In the genomic region with DNA sequence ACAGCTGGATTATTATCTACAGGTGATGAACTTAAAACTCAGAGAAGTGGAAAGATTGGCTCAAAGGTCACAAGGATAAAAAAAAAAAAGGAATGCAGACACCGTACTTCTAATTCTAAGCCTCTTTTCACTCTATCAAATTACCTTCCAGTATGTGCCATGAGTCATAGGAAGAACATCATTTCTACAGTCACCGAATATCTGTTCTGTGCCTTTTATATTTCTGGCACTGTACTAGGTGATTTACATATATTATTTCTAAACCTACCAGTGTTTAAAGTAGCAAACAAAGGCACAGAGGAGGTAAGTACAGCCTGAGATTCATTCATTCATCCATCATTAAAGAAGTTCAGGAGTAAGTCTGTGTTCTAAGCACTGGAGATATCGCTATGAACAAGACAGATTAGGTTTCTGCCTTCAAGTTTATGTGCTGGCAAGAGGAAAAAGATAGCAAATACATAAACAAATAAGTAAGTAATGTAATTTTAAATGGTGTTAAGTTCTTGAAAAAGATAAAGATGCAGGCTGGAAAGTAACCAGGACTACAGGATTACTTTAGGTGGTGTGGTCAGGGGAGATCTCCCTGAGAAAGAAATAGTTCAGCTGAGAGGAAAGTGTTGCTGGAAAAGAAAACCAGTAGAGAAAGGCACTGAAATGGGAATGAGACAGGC, we compare ENCODE assay signal across 14 cellular contexts.
DNase-seq lines count a peak whose midpoint lies in the region; ATAC-seq and TF ChIP-seq lines count a peak whose summit lies in the region.
"Had no signal": no experiment of that assay in that cellular context is flagged by ENCODE, and none has a peak within 500 bp of the region (broad histone marks: within the 10 kb centered on the region; RNA-seq: fewer than 3 reads in every experiment).

No MANE protein-coding gene starts in this region.

- TF ChIP-seq POLR2A in thyroid gland (IDR thresholded peaks at IDR 0.05) = no peak

- H3K79me2 ChIP-seq in PC-3 (ENCODE audit: low read length) = no peaks in the 10 kb centered on the region

- H4K20me1 ChIP-seq in PC-3 (ENCODE audit: low read length) = no peaks in the 10 kb centered on the region

- DNase-seq in EH (ENCODE audit: low read depth) = peak; percentile 59
- peak; percentile 70 for DNase-seq in PC-3
- peak; percentile 60 for DNase-seq in epithelial cell of esophagus (ENCODE audit: low read depth)
- DNase-seq in omental fat pad (ENCODE audit: low spot score) = no peak
- no peak for DNase-seq in effector CD8-positive, alpha-beta T cell (lab: John Stamatoyannopoulos, UW)
- no peak for DNase-seq in head of caudate nucleus
- no peak for DNase-seq in thyroid gland
- DNase-seq in stimulated activated naive CD8-positive, alpha-beta T cell treated with anti-CD3 and anti-CD28 coated beads, Interleukin-15, Interleukin-2, amounts not matched to agents 100 U/mL and 50 U/mL, for 24 hours = no peak
- DNase-seq: activated CD8-positive, alpha-beta memory T cell treated with anti-CD3 and anti-CD28 coated beads, Interleukin-2, amount 10 ng/mL, durations not matched to agents 7 days and 5 days; mesendoderm; NCI-H1092; NCI-H446; stimulated activated naive CD4-positive, alpha-beta T cell treated with Interleukin-2 at 50 U/mL for 16 hours had no signal

- POLR2A ChIA-PET in PC-3 (lab: Charles Lee; ENCODE audit: unreplicated experiment) = no interaction called here

- no peaks in the 10 kb centered on the region for H3K9me2 ChIP-seq in PC-3 (replicated peaks; ENCODE audit: low read length)

- H3K27me3 ChIP-seq in PC-3 (ENCODE audit: low read length) = no peaks in the 10 kb centered on the region
- H3K27me3 ChIP-seq in thyroid gland = no peaks in the 10 kb centered on the region

- TF ChIP-seq CTCF in PC-3 (conservative IDR thresholded peaks at IDR 0.05; ENCODE audit: low read depth, low read length) (no peak), epithelial cell of esophagus (IDR thresholded peaks at IDR 0.05; ENCODE audit: insufficient read depth, low read depth, low read length, missing control alignments) (no peak), omental fat pad (IDR thresholded peaks at IDR 0.05) (no peak), thyroid gland (IDR thresholded peaks at IDR 0.05) (no peak)

- ATAC-seq in PC-3 = peak; percentile 63
- peak; percentile 62 for ATAC-seq in omental fat pad (ENCODE audit: low FRiP score)
- no peak for ATAC-seq in stimulated activated naive CD8-positive, alpha-beta T cell treated with anti-CD3 and anti-CD28 coated beads, Interleukin-15, Interleukin-2, amounts not matched to agents 100 U/mL and 50 U/mL, for 24 hours
- ATAC-seq: activated CD8-positive, alpha-beta memory T cell treated with anti-CD3 and anti-CD28 coated beads, Interleukin-2, amount 10 ng/mL, durations not matched to agents 7 days and 5 days; Right ventricle myocardium inferior had no signal

- H3K36me3 ChIP-seq in PC-3 (ENCODE audit: low read depth, low read length) (no peaks in the 10 kb centered on the region), thyroid gland (no peaks in the 10 kb centered on the region)

- H3K9me3 ChIP-seq in PC-3 (ENCODE audit: low read length) = no peaks in the 10 kb centered on the region
- H3K9me3 ChIP-seq in thyroid gland = no peaks in the 10 kb centered on the region

- WGBS in thyroid gland, 2 donors = 80 to 87% methylated on average over 3 of the region's 3 CpGs

- H3K4me2 ChIP-seq in PC-3 (ENCODE audit: low read length) = peak overlapping the region; percentile 27; the same call in 1 of the 2 replicates

- BruUV-seq in PC-3 (replicated peaks; lab: Mats Ljungman, UMichigan) = no TSS peak

- H3K27ac ChIP-seq in PC-3 (ENCODE audit: low read length) = peak overlapping the region; percentile 11; the same call in 1 of the 2 replicates
- no peak overlapping the region for H3K27ac ChIP-seq in thyroid gland

- intact Hi-C loops in PC-3 (cut with micrococcal nuclease) = no loop called here
- intact Hi-C loops in head of caudate nucleus (cut with DNase I) = no loop called here
- intact Hi-C loops in thyroid gland (cut with DNase I) = no loop called here

- H3F3A ChIP-seq in PC-3 (ENCODE audit: low read length, unreplicated experiment) = peaks cover 3% of the 10 kb centered on the region

- CTCF ChIA-PET in PC-3 (lab: Charles Lee) = no interaction called here

- no peak overlapping the region for H3K4me3 ChIP-seq in PC-3 (ENCODE audit: low read length)
- H3K4me3 ChIP-seq in epithelial cell of esophagus (ENCODE audit: low read length) = no peak overlapping the region
- H3K4me3 ChIP-seq in thyroid gland (replicated peaks in 1 of 3) = no peak overlapping the region

- H2AFZ ChIP-seq in PC-3 (ENCODE audit: low read length) = no peak overlapping the region

- H3K4me1 ChIP-seq in PC-3 (ENCODE audit: insufficient read depth, low read length) = peaks cover 55% of the 10 kb centered on the region
- H3K4me1 ChIP-seq in thyroid gland = peaks cover 17 to 18% of the 10 kb centered on the region in 2 donors

- H3K9ac ChIP-seq in PC-3 (ENCODE audit: low read length) = no peak overlapping the region

Comparison
In these comparisons a context has a peak if more than half of its experiments do, and no peak if none do; other contexts are left out.
1. DNase-seq: peak in EH (single experiment), PC-3 (single experiment) and epithelial cell of esophagus (single experiment); none in omental fat pad (single experiment), effector CD8-positive, alpha-beta T cell (single experiment), head of caudate nucleus (0 of 42), thyroid gland (0 of 2) and stimulated activated naive CD8-positive, alpha-beta T cell treated with anti-CD3 and anti-CD28 coated beads, Interleukin-15, Interleukin-2, amounts not matched to agents 100 U/mL and 50 U/mL, for 24 hours (single experiment).